ENCODE assay signal across 14 cellular contexts in the genomic region with DNA sequence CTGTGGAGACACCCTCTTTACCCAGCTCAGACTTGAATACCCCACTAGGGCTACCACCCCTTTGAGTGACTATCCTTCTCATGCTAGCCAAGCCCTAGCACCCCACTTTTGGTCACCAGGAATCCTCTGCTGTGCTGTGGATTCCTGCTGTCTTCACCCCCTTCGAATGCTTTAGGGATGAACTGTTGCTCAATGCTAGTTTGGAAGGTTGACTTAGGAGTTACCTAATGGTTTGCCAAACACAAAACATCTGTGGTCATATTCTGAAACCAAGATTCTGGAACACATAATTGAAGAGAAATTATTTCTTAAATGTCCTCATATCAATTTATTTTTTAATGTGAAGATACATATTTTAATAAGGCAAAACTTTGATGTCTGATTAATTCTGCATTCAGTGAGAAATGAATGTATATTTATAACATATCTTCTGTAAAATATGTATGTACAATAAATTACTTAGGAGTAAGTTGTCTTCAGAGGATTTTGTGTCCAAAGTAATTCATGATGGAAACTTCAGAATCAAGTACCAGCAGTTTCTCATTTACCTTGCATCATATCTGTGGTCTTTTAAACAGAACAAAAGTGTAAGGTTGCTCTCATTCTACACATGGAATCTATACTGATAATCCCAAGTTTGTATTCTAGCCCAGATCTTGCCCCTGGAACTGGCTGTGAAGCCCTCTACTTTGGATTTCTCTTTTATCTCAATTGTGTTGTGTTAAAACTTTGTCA.
"Had no signal": no experiment of that assay in that cellular context is flagged by ENCODE, and none has a peak within 500 bp of the region (broad histone marks: within the 10 kb centered on the region; RNA-seq: fewer than 3 reads in every experiment).

No MANE protein-coding gene starts in this region.

- H3K9me3 ChIP-seq: right atrium auricular region, spleen had no signal

- H3K27ac ChIP-seq: dorsolateral prefrontal cortex, esophagus muscularis mucosa, right atrium auricular region, spleen had no signal

- H3K27me3 ChIP-seq: esophagus muscularis mucosa, right atrium auricular region, spleen had no signal

- H3K4me1 ChIP-seq: esophagus muscularis mucosa, right atrium auricular region, spleen had no signal

- DNase-seq: activated CD4-positive, alpha-beta T cell treated with anti-CD3 and anti-CD28 coated beads, Interleukin-2, amount 50 U/mL, for 1 hour; activated naive CD4-positive, alpha-beta T cell treated with anti-CD3 and anti-CD28 coated beads, Interleukin-2, amount 50 U/mL, for 16 hours; activated T-cell treated with anti-CD3 and anti-CD28 coated beads, Interleukin-2, amount 50 U/mL, for 1 hour; amniotic stem cell; dorsolateral prefrontal cortex; glutamatergic neuron; immature natural killer cell; naive thymus-derived CD4-positive, alpha-beta T cell; spleen; stimulated activated CD4-positive, alpha-beta T cell treated with anti-CD3 and anti-CD28 coated beads, Interleukin-1b, Interleukin-23, amount 100 ng/mL, for 48 hours; stimulated activated naive CD4-positive, alpha-beta T cell; trophoblast cell had no signal

- H3K4me3 ChIP-seq: dorsolateral prefrontal cortex, esophagus muscularis mucosa, right atrium auricular region, spleen had no signal

- H3K36me3 ChIP-seq: esophagus muscularis mucosa, right atrium auricular region, spleen had no signal
